In genomic region chr17:2412561-2413021, GRCh38 we compare ENCODE assay signal across 11 cellular contexts. TPM values are rescaled to one million over a fixed set of nuclear protein-coding genes. Genes with fewer than 3 reads are reported as not detected.
DNase-seq lines count a peak whose midpoint lies in the region; ATAC-seq, FAIRE-seq and TF ChIP-seq lines count a peak whose summit lies in the region.
"Had no signal": no experiment of that assay in that cellular context is flagged by ENCODE, and none has a peak within 500 bp of the region (broad histone marks: within the 10 kb centered on the region; RNA-seq: fewer than 3 reads in every experiment).

No MANE protein-coding gene starts in this region.

- H3K36me3 Mint-ChIP-seq in activated CD4-positive, alpha-beta T cell treated with anti-CD3 and anti-CD28 coated beads, Interleukin-2, amount 10 ng/mL, durations not matched to agents 7 days and 5 days (ENCODE audit: low read depth): peaks cover 3% of the 10 kb centered on the region
- peaks cover 9% of the 10 kb centered on the region for H3K36me3 Mint-ChIP-seq in type B pancreatic cell

- intact Hi-C loops in left colon (cut with DNase I, micrococcal nuclease): no loop called here

- POLR2A ChIA-PET in activated CD4-positive, alpha-beta T cell treated with anti-CD3 and anti-CD28 coated beads, Interleukin-2, amount 10 ng/mL, durations not matched to agents 7 days and 5 days (lab: Charles Lee): interaction anchor here (0.6 to 0.8 kb wide), 2 partner anchors 20 to 59 kb away, joined by 3 read pairs; no protein-coding TSS in a partner anchor

- no peak for FAIRE-seq in GM12891 (lab: Jason Lieb, UNC)
- FAIRE-seq: endometrium had no signal

- H3K27ac Mint-ChIP-seq in activated CD4-positive, alpha-beta T cell treated with anti-CD3 and anti-CD28 coated beads, Interleukin-2, amount 10 ng/mL, durations not matched to agents 7 days and 5 days: peak overlapping the region; percentile 50
- peak overlapping the region; percentile 67 for H3K27ac Mint-ChIP-seq in type B pancreatic cell

- no peaks in the 10 kb centered on the region for H3K4me1 Mint-ChIP-seq in activated CD4-positive, alpha-beta T cell treated with anti-CD3 and anti-CD28 coated beads, Interleukin-2, amount 10 ng/mL, durations not matched to agents 7 days and 5 days
- peaks cover 10% of the 10 kb centered on the region for H3K4me1 Mint-ChIP-seq in type B pancreatic cell (ENCODE audit: unreplicated experiment)

- ATAC-seq in left colon: peak; percentile 36

- H3K27me3 Mint-ChIP-seq in activated CD4-positive, alpha-beta T cell treated with anti-CD3 and anti-CD28 coated beads, Interleukin-2, amount 10 ng/mL, durations not matched to agents 7 days and 5 days: no peaks in the 10 kb centered on the region
- no peaks in the 10 kb centered on the region for H3K27me3 Mint-ChIP-seq in type B pancreatic cell

- no peak for TF ChIP-seq CTCF in type B pancreatic cell (conservative IDR thresholded peaks at IDR 0.05)

- CTCF ChIA-PET in activated CD4-positive, alpha-beta T cell treated with anti-CD3 and anti-CD28 coated beads, Interleukin-2, amount 10 ng/mL, durations not matched to agents 7 days and 5 days (lab: Charles Lee): interaction anchor here (1.0 to 3.9 kb wide), 3 partner anchors 20 to 37 kb away, joined by 3 to 24 read pairs (median 3); no protein-coding TSS in a partner anchor

- no peak for DNase-seq in activated CD4-positive, alpha-beta T cell treated with anti-CD3 and anti-CD28 coated beads, Interleukin-2, amount 10 ng/mL, durations not matched to agents 7 days and 5 days
- DNase-seq in activated CD4-positive, alpha-beta T cell treated with anti-CD3 and anti-CD28 coated beads for 4 hours: no peak
- DNase-seq in left colon (no peak), type B pancreatic cell (ENCODE audit: extremely low spot score, unreplicated experiment) (no peak), DMS79 treated with DMSO at 0.1 percent for 48 hours (lab: John Stamatoyannopoulos, UW) (no peak), GM12891 (ENCODE audit: insufficient read length, low spot score) (no peak), NCI-H2029 treated with DMSO at 0.1 percent for 48 hours (lab: John Stamatoyannopoulos, UW) (no peak)
- DNase-seq: activated CD4-positive, CD25-positive, alpha-beta regulatory T cell had no signal

- H3K9me3 Mint-ChIP-seq in activated CD4-positive, alpha-beta T cell treated with anti-CD3 and anti-CD28 coated beads, Interleukin-2, amount 10 ng/mL, durations not matched to agents 7 days and 5 days: no peaks in the 10 kb centered on the region
- H3K9me3 Mint-ChIP-seq in type B pancreatic cell: no peaks in the 10 kb centered on the region

- no peak for TF ChIP-seq POLR2A in GM12891 (IDR thresholded peaks at IDR 0.05; ENCODE audit: low read depth, low read length)

- peak overlapping the region; percentile 72 for H3K27ac ChIP-seq in cingulate gyrus (ENCODE audit: low read depth, low read length)
- H3K27ac ChIP-seq: 22Rv1 had no signal

- no peak overlapping the region for H3K4me3 Mint-ChIP-seq in activated CD4-positive, alpha-beta T cell treated with anti-CD3 and anti-CD28 coated beads, Interleukin-2, amount 10 ng/mL, durations not matched to agents 7 days and 5 days
- no peak overlapping the region for H3K4me3 Mint-ChIP-seq in type B pancreatic cell

TF ChIP-seq in GM12891, 5 proteins besides CTCF, POLR2A, EP300 and RAD21:
- TF ChIP-seq POLR2AphosphoS5 (IDR thresholded peaks at IDR 0.05; ENCODE audit: low read depth, low read length): no peak
- no peak for TF ChIP-seq SPI1 (IDR thresholded peaks at IDR 0.05; ENCODE audit: low read depth, low read length)
- no peak for TF ChIP-seq TAF1 (IDR thresholded peaks at IDR 0.05; ENCODE audit: low read depth, low read length)
- no peak for TF ChIP-seq POU2F2 (IDR thresholded peaks at IDR 0.05; ENCODE audit: low read depth, low read length)
- TF ChIP-seq PAX5 (IDR thresholded peaks at IDR 0.05; ENCODE audit: insufficient read depth, low read length, severe bottlenecking): no peak

RNA-seq across cellular contexts. Expression of gene MNT, which starts 11.7 kb away (rescaled TPM):
- 10 to 100 TPM; 24.2 to 31.1 TPM for total RNA-seq in activated CD4-positive, alpha-beta T cell treated with anti-CD3 and anti-CD28 coated beads, Interleukin-2, amount 10 ng/mL, durations not matched to agents 7 days and 5 days
- total RNA-seq in left colon (10 to 100 TPM; 22.3 to 25.6 TPM), type B pancreatic cell (ENCODE audit: low replicate concordance) (26.9 and 32.9 TPM in 2 replicates)
- polyA plus RNA-seq in GM12891 (2012; ENCODE audit: low read depth, missing spikeins): 7.7 TPM
